In genomic region chr3:134824676-134825290, GRCh38 we compare ENCODE assay signal across 14 cellular contexts.
"Had no signal": no experiment of that assay in that cellular context is flagged by ENCODE, and none has a peak within 500 bp of the region (broad histone marks: within the 10 kb centered on the region; RNA-seq: fewer than 3 reads in every experiment).

No MANE protein-coding gene starts in this region.

- H3K9me3 ChIP-seq: heart left ventricle, pancreas had no signal

- H2AFZ ChIP-seq: neural progenitor cell had no signal

- H3K27me3 Mint-ChIP-seq: stimulated activated memory B cell treated with anti-CD40 and anti-IgM and Interleukin-4, amounts not matched to agents 10 μg/mL and 1 μg/mL and 100 μg/mL, for 72 hours had no signal

- H3K4me1 ChIP-seq: heart left ventricle, neural progenitor cell, pancreas had no signal

- H3K36me3 ChIP-seq: heart left ventricle, neural progenitor cell, pancreas had no signal

- ATAC-seq: left colon; pancreas; stimulated activated memory B cell treated with anti-CD40 and anti-IgM and Interleukin-4, amounts not matched to agents 10 μg/mL and 1 μg/mL and 100 μg/mL, for 72 hours had no signal

- DNase-seq: activated CD4-positive, alpha-beta T cell treated with anti-CD3 and anti-CD28 coated beads, Interleukin-2, amount 10 ng/mL, durations not matched to agents 24 days and 14 days; activated CD4-positive, CD25-positive, alpha-beta regulatory T cell; activated CD8-positive, alpha-beta memory T cell treated with anti-CD3 and anti-CD28 coated beads for 24 hours; activated naive CD4-positive, alpha-beta T cell; left colon; mammary epithelial cell; pancreas; stimulated activated CD4-positive, alpha-beta T cell treated with anti-CD3 and anti-CD28 coated beads, Interleukin-2, amount 100 ng/mL, for 48 hours; trophoblast cell had no signal

- H3K27ac Mint-ChIP-seq: activated CD4-positive, alpha-beta T cell treated with anti-CD3 and anti-CD28 coated beads, Interleukin-2, amount 10 ng/mL, durations not matched to agents 24 days and 14 days; neural progenitor cell; stimulated activated memory B cell treated with anti-CD40 and anti-IgM and Interleukin-4, amounts not matched to agents 10 μg/mL and 1 μg/mL and 100 μg/mL, for 72 hours; T-helper 2 cell treated with Interferon-gamma antibody and Interleukin-4, amounts not matched to agents 5 μg/mL and 100 μg/mL, for 36 hours had no signal

- H3K4me3 Mint-ChIP-seq: activated CD4-positive, alpha-beta T cell treated with anti-CD3 and anti-CD28 coated beads, Interleukin-2, amount 10 ng/mL, durations not matched to agents 24 days and 14 days; neural progenitor cell; stimulated activated memory B cell treated with anti-CD40 and anti-IgM and Interleukin-4, amounts not matched to agents 10 μg/mL and 1 μg/mL and 100 μg/mL, for 72 hours; T-helper 2 cell treated with Interferon-gamma antibody and Interleukin-4, amounts not matched to agents 5 μg/mL and 100 μg/mL, for 36 hours had no signal

- H3K27me3 ChIP-seq: heart left ventricle, neural progenitor cell, pancreas had no signal

- H3K4me2 ChIP-seq: neural progenitor cell had no signal

- H3K4me3 ChIP-seq: heart left ventricle, neural progenitor cell, pancreas had no signal

- H3K9ac ChIP-seq: neural progenitor cell had no signal

- H3K4me1 Mint-ChIP-seq: activated CD4-positive, alpha-beta T cell treated with anti-CD3 and anti-CD28 coated beads, Interleukin-2, amount 10 ng/mL, durations not matched to agents 24 days and 14 days; neural progenitor cell had no signal

- H3K27ac ChIP-seq: epithelial cell of prostate, heart left ventricle, neural progenitor cell, pancreas had no signal

- H3K36me3 Mint-ChIP-seq: neural progenitor cell; stimulated activated memory B cell treated with anti-CD40 and anti-IgM and Interleukin-4, amounts not matched to agents 10 μg/mL and 1 μg/mL and 100 μg/mL, for 72 hours had no signal

- H3K9me3 Mint-ChIP-seq: activated CD4-positive, alpha-beta T cell treated with anti-CD3 and anti-CD28 coated beads, Interleukin-2, amount 10 ng/mL, durations not matched to agents 24 days and 14 days; neural progenitor cell; stimulated activated memory B cell treated with anti-CD40 and anti-IgM and Interleukin-4, amounts not matched to agents 10 μg/mL and 1 μg/mL and 100 μg/mL, for 72 hours; T-helper 2 cell treated with Interferon-gamma antibody and Interleukin-4, amounts not matched to agents 5 μg/mL and 100 μg/mL, for 36 hours had no signal
